Comparison of ENCODE assay signal across 8 cellular contexts in the genomic region with DNA sequence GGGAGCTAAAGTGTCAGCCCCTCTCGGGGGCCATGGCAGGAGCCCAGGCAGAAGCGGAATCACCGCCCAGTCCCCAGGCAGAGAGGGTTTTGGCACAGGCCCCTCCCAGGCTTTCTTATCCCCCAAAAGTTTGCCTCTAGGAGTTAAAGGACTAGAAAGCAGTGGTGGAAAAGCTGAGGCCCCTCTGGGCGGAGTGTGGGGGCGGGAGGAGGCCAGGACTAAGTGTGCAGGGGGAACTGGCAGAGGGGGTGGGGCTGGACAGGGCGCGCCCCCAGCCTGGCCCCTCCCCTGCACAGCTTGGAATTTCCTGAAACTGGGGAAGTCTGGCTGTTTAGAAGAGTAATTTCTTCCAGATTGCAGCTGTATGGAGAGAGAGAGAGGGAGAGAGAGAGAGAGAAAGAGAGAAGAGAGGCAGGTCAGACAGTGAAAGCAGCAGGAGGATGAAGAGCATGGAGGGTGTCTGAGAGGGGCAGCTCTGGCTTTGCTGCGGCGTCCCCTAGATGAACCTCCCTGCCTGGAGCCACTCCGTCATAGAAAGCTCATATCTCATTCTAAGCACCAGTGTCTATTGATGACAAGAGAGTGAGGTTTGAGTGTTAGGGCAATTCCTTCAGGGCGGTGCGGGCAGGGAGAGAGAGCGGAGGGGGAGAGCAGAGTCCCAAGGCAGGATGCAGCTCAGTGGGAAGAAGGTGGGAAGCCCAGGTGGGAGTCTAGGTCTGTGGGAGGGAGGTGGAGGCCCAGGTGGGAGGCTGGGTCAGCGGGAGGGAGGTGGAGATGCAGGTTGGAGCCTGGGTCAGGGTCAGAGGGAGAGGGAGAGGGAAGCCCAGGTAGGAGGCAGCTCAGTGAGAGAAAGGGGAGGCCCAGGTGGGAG. TPM values are rescaled to one million over a fixed set of nuclear protein-coding genes. Genes with fewer than 3 reads are reported as not detected.
DNase-seq lines count a peak whose midpoint lies in the region; ATAC-seq and TF ChIP-seq lines count a peak whose summit lies in the region.

A gene with protein sequence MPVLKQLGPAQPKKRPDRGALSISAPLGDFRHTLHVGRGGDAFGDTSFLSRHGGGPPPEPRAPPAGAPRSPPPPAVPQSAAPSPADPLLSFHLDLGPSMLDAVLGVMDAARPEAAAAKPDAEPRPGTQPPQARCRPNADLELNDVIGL (minus strand): TSS at position 226 of the 871 bp plus-strand sequence. CDS start 7,749 bp downstream, outside the sequence.

- peak within 1 kb of the TSS; percentile 65 for H3K4me3 Mint-ChIP-seq in nephron progenitor cell

- ATAC-seq in GM19351 (IDR thresholded peaks at IDR 0.05; ENCODE audit: unreplicated experiment) (no peak), GM21576 (IDR thresholded peaks at IDR 0.05; ENCODE audit: unreplicated experiment) (no peak), HG03439 (IDR thresholded peaks at IDR 0.05; ENCODE audit: unreplicated experiment) (no peak), GM21825 (IDR thresholded peaks at IDR 0.05; ENCODE audit: unreplicated experiment) (no peak)

- peaks cover 81% of the 10 kb centered on the region for H3K27me3 Mint-ChIP-seq in nephron progenitor cell (ENCODE audit: low read depth, poor library complexity)

- H3K36me3 Mint-ChIP-seq in nephron progenitor cell (ENCODE audit: low read depth) = no peaks in the 10 kb centered on the region

- DNase-seq in Daoy (ENCODE audit: low read depth) (peak; percentile 85), SK-N-MC (ENCODE audit: low read depth, low spot score) (peak; percentile 79), fibroblast of peridontal ligament (ENCODE audit: extremely low read depth) (peak; percentile 91), nephron progenitor cell (peak; percentile 70)

- no peaks in the 10 kb centered on the region for H3K9me3 Mint-ChIP-seq in nephron progenitor cell

- H3K4me1 Mint-ChIP-seq in nephron progenitor cell = peaks cover 29% of the 10 kb centered on the region

- peak within 1 kb of the TSS; percentile 49 for H3K27ac Mint-ChIP-seq in nephron progenitor cell

- H3K27ac ChIP-seq in SK-N-MC = peak within 1 kb of the TSS; percentile 93

- H3K4me3 ChIP-seq in SK-N-MC = peak within 1 kb of the TSS; percentile 76

- TF ChIP-seq CTCF in nephron progenitor cell (IDR thresholded peaks at IDR 0.05) = no peak

- no peaks in the 10 kb centered on the region for H3K9me3 ChIP-seq in SK-N-MC (ENCODE audit: low read depth, low read length)

- no peaks in the 10 kb centered on the region for H3K36me3 ChIP-seq in SK-N-MC (ENCODE audit: insufficient read depth, low read length)

- H3K9ac ChIP-seq in SK-N-MC (ENCODE audit: insufficient read length) = peak within 1 kb of the TSS; percentile 49

RNA-seq across cellular contexts. Expression of the gene that starts here (rescaled TPM):
- 9.5 and 15.4 TPM in 2 replicates for total RNA-seq in Daoy (2014; rRNA removed; shearing (Covaris generic))
